8 cellular contexts compared by ENCODE assay signal in the genomic region with DNA sequence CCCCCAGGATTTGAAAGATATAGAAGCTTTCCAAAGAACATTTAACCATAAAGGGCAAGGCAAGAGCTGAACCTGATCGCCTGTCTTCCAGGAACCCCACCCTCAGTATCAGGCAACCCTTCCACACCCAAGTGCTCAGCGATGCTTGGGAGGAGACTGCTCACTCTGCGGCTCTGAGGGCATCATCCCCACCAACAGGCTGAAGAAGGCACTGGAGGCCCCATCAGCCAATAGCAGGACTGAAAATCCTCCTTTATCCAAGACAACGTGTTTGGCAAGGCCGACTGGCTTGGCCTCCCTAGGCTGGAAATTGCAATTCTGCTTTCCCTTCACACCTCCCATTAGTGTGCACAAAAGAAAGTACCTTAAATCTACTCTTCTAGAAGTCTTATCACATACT. TPM values are rescaled to one million over a fixed set of nuclear protein-coding genes. Genes with fewer than 3 reads are reported as not detected.
DNase-seq lines count a peak whose midpoint lies in the region; ATAC-seq and TF ChIP-seq lines count a peak whose summit lies in the region.

No MANE protein-coding gene starts in this region.

- H3K4me1 Mint-ChIP-seq in activated CD8-positive, alpha-beta memory T cell treated with anti-CD3 and anti-CD28 coated beads, Interleukin-2, amount 10 ng/mL, durations not matched to agents 7 days and 5 days = peaks cover 33% of the 10 kb centered on the region

- CTCF ChIA-PET in activated CD8-positive, alpha-beta memory T cell treated with anti-CD3 and anti-CD28 coated beads, Interleukin-2, amount 10 ng/mL, durations not matched to agents 7 days and 5 days (lab: Charles Lee) = interaction anchor here (1.0 to 1.9 kb wide), 3 partner anchors 26 to 187 kb away, joined by 3 to 7 read pairs (median 5); no protein-coding TSS in a partner anchor

- peak; percentile 42 for DNase-seq in activated CD8-positive, alpha-beta memory T cell treated with anti-CD3 and anti-CD28 coated beads, Interleukin-2, amount 10 ng/mL, durations not matched to agents 7 days and 5 days
- no peak for DNase-seq in activated CD8-positive, alpha-beta memory T cell treated with anti-CD3 and anti-CD28 coated beads, Interleukin-2, amount 50 U/mL, for 48 hours
- DNase-seq in RWPE2 (ENCODE audit: low spot score) = no peak
- no peak for DNase-seq in effector memory CD4-positive, alpha-beta T cell
- peak; percentile 35 to 38 for DNase-seq in uterus
- no peak for DNase-seq in NOMO-1 treated with DMSO at 0.1 percent for 48 hours (lab: John Stamatoyannopoulos, UW; ENCODE audit: unreplicated experiment)

- H3K27me3 ChIP-seq in RWPE2 (ENCODE audit: insufficient read depth, poor library complexity, severe bottlenecking) = no peaks in the 10 kb centered on the region
- no peaks in the 10 kb centered on the region for H3K27me3 ChIP-seq in effector memory CD4-positive, alpha-beta T cell (replicated peaks; ENCODE audit: control insufficient read depth, insufficient read depth, low read length, poor library complexity, severe bottlenecking)
- no peaks in the 10 kb centered on the region for H3K27me3 ChIP-seq in mucosa of stomach (ENCODE audit: control insufficient read depth, insufficient read depth, low read length)
- no peaks in the 10 kb centered on the region for H3K27me3 ChIP-seq in uterus

- peaks cover 29% of the 10 kb centered on the region for H3K4me1 ChIP-seq in RWPE2 (ENCODE audit: insufficient read depth, poor library complexity, severe bottlenecking)
- H3K4me1 ChIP-seq in effector memory CD4-positive, alpha-beta T cell (ENCODE audit: control insufficient read depth, insufficient read depth, low read length, poor library complexity, severe bottlenecking) = peaks cover 14% of the 10 kb centered on the region
- peaks cover 23% of the 10 kb centered on the region for H3K4me1 ChIP-seq in mucosa of stomach (ENCODE audit: control insufficient read depth, insufficient read depth, low read length)
- H3K4me1 ChIP-seq in uterus = peaks cover 0 to 3% of the 10 kb centered on the region in 2 donors

- H3K4me3 ChIP-seq in RWPE2 (ENCODE audit: severe bottlenecking) (peak overlapping the region; percentile 76), mucosa of stomach (ENCODE audit: low read length) (peak overlapping the region; percentile 76), uterus (peak overlapping the region; percentile 78 to 95)
- H3K4me3 ChIP-seq in effector memory CD4-positive, alpha-beta T cell (ENCODE audit: insufficient read depth, low read depth, low read length, poor library complexity, severe bottlenecking) = no peak overlapping the region

- peak overlapping the region; percentile 99 for H3K9ac ChIP-seq in mucosa of stomach (ENCODE audit: low read length)

- no peaks in the 10 kb centered on the region for H3K27me3 Mint-ChIP-seq in activated CD8-positive, alpha-beta memory T cell treated with anti-CD3 and anti-CD28 coated beads, Interleukin-2, amount 10 ng/mL, durations not matched to agents 7 days and 5 days

- H3K9me3 Mint-ChIP-seq in activated CD8-positive, alpha-beta memory T cell treated with anti-CD3 and anti-CD28 coated beads, Interleukin-2, amount 10 ng/mL, durations not matched to agents 7 days and 5 days (ENCODE audit: low read depth) = no peaks in the 10 kb centered on the region

- peak overlapping the region; percentile 96 for H3K4me3 Mint-ChIP-seq in activated CD8-positive, alpha-beta memory T cell treated with anti-CD3 and anti-CD28 coated beads, Interleukin-2, amount 10 ng/mL, durations not matched to agents 7 days and 5 days

- ATAC-seq in activated CD8-positive, alpha-beta memory T cell treated with anti-CD3 and anti-CD28 coated beads, Interleukin-2, amount 10 ng/mL, durations not matched to agents 7 days and 5 days = no peak
- ATAC-seq in RWPE2 (ENCODE audit: low read depth) (no peak), GM18907 (IDR thresholded peaks at IDR 0.05; ENCODE audit: unreplicated experiment) (no peak)

- H3K27ac Mint-ChIP-seq in activated CD8-positive, alpha-beta memory T cell treated with anti-CD3 and anti-CD28 coated beads, Interleukin-2, amount 10 ng/mL, durations not matched to agents 7 days and 5 days = peak overlapping the region; percentile 98

- peaks cover 24% of the 10 kb centered on the region for H3K36me3 Mint-ChIP-seq in activated CD8-positive, alpha-beta memory T cell treated with anti-CD3 and anti-CD28 coated beads, Interleukin-2, amount 10 ng/mL, durations not matched to agents 7 days and 5 days

- intact Hi-C loops in uterus (cut with DNase I; ENCODE audit: low total_unique reads) = no loop called here

- H3K9me3 ChIP-seq in RWPE2 (ENCODE audit: severe bottlenecking) = no peaks in the 10 kb centered on the region
- no peaks in the 10 kb centered on the region for H3K9me3 ChIP-seq in effector memory CD4-positive, alpha-beta T cell (ENCODE audit: control insufficient read depth, low read length)
- H3K9me3 ChIP-seq in mucosa of stomach (ENCODE audit: control insufficient read depth, low read length) = no peaks in the 10 kb centered on the region
- no peaks in the 10 kb centered on the region for H3K9me3 ChIP-seq in uterus

- TF ChIP-seq POLR2A in uterus (IDR thresholded peaks at IDR 0.05) = no peak

- TF ChIP-seq CTCF in RWPE2 (IDR thresholded peaks at IDR 0.05; ENCODE audit: poor library complexity, severe bottlenecking) = no peak
- TF ChIP-seq CTCF in uterus (IDR thresholded peaks at IDR 0.05) = no peak

- H3K27ac ChIP-seq in RWPE2 (ENCODE audit: poor library complexity, severe bottlenecking) = peak overlapping the region; percentile 92
- H3K27ac ChIP-seq in effector memory CD4-positive, alpha-beta T cell (ENCODE audit: insufficient read depth, low read length, poor library complexity, severe bottlenecking) = peak overlapping the region; percentile 98
- peak overlapping the region; percentile 100 for H3K27ac ChIP-seq in uterus

- H3K36me3 ChIP-seq in RWPE2 (ENCODE audit: low read depth) (peaks cover 30% of the 10 kb centered on the region), mucosa of stomach (ENCODE audit: control insufficient read depth, insufficient read depth, low read length) (no peaks in the 10 kb centered on the region), uterus (no peaks in the 10 kb centered on the region)
- no peaks in the 10 kb centered on the region for H3K36me3 ChIP-seq in effector memory CD4-positive, alpha-beta T cell (ENCODE audit: control insufficient read depth, insufficient read depth, low read length)

RNA-seq across cellular contexts. Expression of a gene that starts 1.4 kb away (rescaled TPM):
- 100 to 1,000 TPM; 123 to 194 TPM for total RNA-seq in activated CD8-positive, alpha-beta memory T cell treated with anti-CD3 and anti-CD28 coated beads, Interleukin-2, amount 10 ng/mL, durations not matched to agents 7 days and 5 days
- 100 to 1,000 TPM; 114 to 437 (median 226) TPM for total RNA-seq in uterus

RNA-seq across cellular contexts. Expression of a gene that starts 50.5 kb away (rescaled TPM):
- total RNA-seq in activated CD8-positive, alpha-beta memory T cell treated with anti-CD3 and anti-CD28 coated beads, Interleukin-2, amount 10 ng/mL, durations not matched to agents 7 days and 5 days = 100 to 1,000 TPM; 172 to 189 TPM
- total RNA-seq in uterus = 100 to 1,000 TPM; 198 to 343 (median 235) TPM

Comparison
In these comparisons a context has a peak if more than half of its experiments do, and no peak if none do; other contexts are left out.
1. DNase-seq: peak in activated CD8-positive, alpha-beta memory T cell treated with anti-CD3 and anti-CD28 coated beads, Interleukin-2, amount 10 ng/mL, durations not matched to agents 7 days and 5 days (single experiment) and uterus (2 of 2); none in activated CD8-positive, alpha-beta memory T cell treated with anti-CD3 and anti-CD28 coated beads, Interleukin-2, amount 50 U/mL, for 48 hours (single experiment), RWPE2 (single experiment), effector memory CD4-positive, alpha-beta T cell (0 of 3) and NOMO-1 treated with DMSO at 0.1 percent for 48 hours (single experiment).
2. Peak in every context shown above with its lines, with median percentiles within 50 percentile points of each other: H3K27ac ChIP-seq.